14 cellular contexts compared by ENCODE assay signal in the genomic region with DNA sequence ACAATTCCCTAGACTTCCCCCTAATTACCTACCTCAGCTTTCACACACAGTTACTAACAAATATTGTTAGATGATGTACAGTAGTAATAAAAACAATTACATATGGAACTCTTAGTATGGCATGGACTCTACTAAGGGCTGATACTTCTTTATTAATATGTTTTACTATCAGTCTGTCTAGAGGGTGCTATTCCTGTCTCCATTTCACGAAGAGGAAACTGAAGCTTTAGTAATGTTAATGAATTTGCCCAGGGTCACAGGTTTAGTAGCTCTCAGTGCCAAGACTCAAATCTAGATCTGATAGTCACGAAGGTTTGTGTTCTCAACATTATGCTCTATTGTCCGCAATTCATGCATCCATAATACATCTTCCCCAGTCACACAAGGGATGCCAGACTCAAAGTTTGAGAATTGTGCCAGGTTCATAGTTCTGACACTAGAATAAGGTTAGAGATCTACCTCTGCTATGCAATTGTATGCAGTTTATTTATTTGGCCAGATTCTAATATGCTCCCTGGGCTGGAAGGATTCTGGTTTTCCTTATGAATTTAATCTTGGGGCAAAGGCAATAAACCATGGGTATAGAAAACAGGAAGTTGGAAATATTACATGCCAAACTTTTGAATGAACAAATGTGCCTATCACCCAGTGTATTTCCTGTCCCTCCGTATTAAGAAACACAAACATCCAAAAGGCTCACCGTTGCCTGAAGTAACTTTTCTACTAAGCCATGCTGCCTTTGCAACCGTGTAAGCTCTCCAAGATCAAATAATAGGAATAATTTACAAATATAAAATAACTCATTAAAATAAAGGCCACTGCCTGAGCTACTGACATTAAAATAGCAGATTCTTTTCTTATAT.
DNase-seq lines count a peak whose midpoint lies in the region; ATAC-seq and TF ChIP-seq lines count a peak whose summit lies in the region.
"Had no signal": no experiment of that assay in that cellular context is flagged by ENCODE, and none has a peak within 500 bp of the region (broad histone marks: within the 10 kb centered on the region; RNA-seq: fewer than 3 reads in every experiment).

No MANE protein-coding gene starts in this region.

- POLR2A ChIA-PET in CD4-positive, alpha-beta T cell (lab: Charles Lee) = interaction anchor here (0.9 to 4.6 kb wide), 9 partner anchors 9 to 49 kb away, joined by 3 to 25 read pairs (median 4); no protein-coding TSS in a partner anchor
- POLR2A ChIA-PET in WTC11 (lab: Charles Lee) = no interaction called here

- H3K9me3 Mint-ChIP-seq in CD4-positive, alpha-beta T cell = peaks cover 6% of the 10 kb centered on the region
- H3K9me3 Mint-ChIP-seq in HFFc6 (peaks cover 9% of the 10 kb centered on the region), WTC11 (peaks cover 7% of the 10 kb centered on the region)

- H3K27ac Mint-ChIP-seq in CD4-positive, alpha-beta T cell = peak overlapping the region; percentile 86
- H3K27ac Mint-ChIP-seq in HFFc6 (peak overlapping the region; percentile 6; the same call in 1 of the 2 replicates), WTC11 (no peak overlapping the region)
- H3K27ac Mint-ChIP-seq: B cell, H9, progenitor cell of endocrine pancreas had no signal

- H3K4me3 Mint-ChIP-seq in CD4-positive, alpha-beta T cell = peak overlapping the region; percentile 52
- no peak overlapping the region for H3K4me3 Mint-ChIP-seq in HFFc6
- no peak overlapping the region for H3K4me3 Mint-ChIP-seq in WTC11
- H3K4me3 Mint-ChIP-seq: B cell had no signal

- H3K27me3 Mint-ChIP-seq in CD4-positive, alpha-beta T cell = no peaks in the 10 kb centered on the region
- H3K27me3 Mint-ChIP-seq in HFFc6 (ENCODE audit: insufficient read depth) = peaks cover 3% of the 10 kb centered on the region; the same call in 1 of the 2 replicates
- H3K27me3 Mint-ChIP-seq in WTC11 (ENCODE audit: low read depth) = no peaks in the 10 kb centered on the region
- H3K27me3 Mint-ChIP-seq: B cell, progenitor cell of endocrine pancreas had no signal

- no peaks in the 10 kb centered on the region for H3K27me3 ChIP-seq in CD4-positive, alpha-beta T cell (ENCODE audit: control insufficient read depth, insufficient read depth, low read length)
- H3K27me3 ChIP-seq: gastroesophageal sphincter, tibial nerve had no signal

- peaks cover 86% of the 10 kb centered on the region for H3K4me1 Mint-ChIP-seq in CD4-positive, alpha-beta T cell (ENCODE audit: low read depth)
- H3K4me1 Mint-ChIP-seq in HFFc6 (ENCODE audit: low read depth) (peaks cover 79% of the 10 kb centered on the region), WTC11 (peaks cover 34% of the 10 kb centered on the region)
- H3K4me1 Mint-ChIP-seq: B cell had no signal

- H3K36me3 Mint-ChIP-seq in CD4-positive, alpha-beta T cell (ENCODE audit: low read depth) = peaks cover 50% of the 10 kb centered on the region
- H3K36me3 Mint-ChIP-seq in HFFc6 (ENCODE audit: low read depth) (peaks cover 25% of the 10 kb centered on the region), WTC11 (no peaks in the 10 kb centered on the region; the same call in 1 of the 2 replicates)

- intact Hi-C loops in CD4-positive, alpha-beta T cell (cut with DNase I, micrococcal nuclease) = loop anchor here in 1 of 2 experiments (2.0 kb wide), 1 partner anchor 39 kb away; no protein-coding TSS in a partner anchor

- no peak overlapping the region for H3K27ac ChIP-seq in CD4-positive, alpha-beta T cell (ENCODE audit: low read depth, low read length)
- H3K27ac ChIP-seq in epithelial cell of prostate = peak overlapping the region; percentile 10
- H3K27ac ChIP-seq: gastroesophageal sphincter, tibial nerve had no signal

- CTCF ChIA-PET in CD4-positive, alpha-beta T cell (lab: Charles Lee) = interaction anchor here (0.8 to 2.4 kb wide), 9 partner anchors 8 to 186 kb away, joined by 3 to 9 read pairs (median 3); no protein-coding TSS in a partner anchor
- CTCF ChIA-PET in WTC11 (lab: Charles Lee) = interaction anchor here (1.5 kb wide), 1 partner anchor 17 kb away, joined by 4 read pairs; no protein-coding TSS in a partner anchor

- DNase-seq in CD4-positive, alpha-beta T cell = no peak
- DNase-seq in HFFc6 (no peak), WTC11 (ENCODE audit: low spot score) (no peak), epithelial cell of prostate (ENCODE audit: low read depth, low spot score) (no peak), NCI-H2029 (lab: John Stamatoyannopoulos, UW) (no peak)
- DNase-seq: H9, NCI-H1930, NCI-H510A treated with DMSO at 0.1 percent for 48 hours had no signal

- ATAC-seq in CD4-positive, alpha-beta T cell (ENCODE audit: poor library complexity) = peak; percentile 41
- ATAC-seq in WTC11 = 0 out of 2 replicates have a peak, but pooled peaks have one; percentile 32
- no peak for ATAC-seq in HG02938 (IDR thresholded peaks at IDR 0.05; ENCODE audit: unreplicated experiment)
- ATAC-seq in GM18867 (IDR thresholded peaks at IDR 0.05; ENCODE audit: unreplicated experiment) = no peak
- ATAC-seq: gastroesophageal sphincter had no signal

- TF ChIP-seq CTCF in CD4-positive, alpha-beta T cell (IDR thresholded peaks at IDR 0.05) = no peak
- TF ChIP-seq CTCF in HFFc6 (IDR thresholded peaks at IDR 0.05) (no peak), WTC11 (IDR thresholded peaks at IDR 0.05) (no peak)

- H3K9me3 ChIP-seq in CD4-positive, alpha-beta T cell (ENCODE audit: control insufficient read depth, low read length) = no peaks in the 10 kb centered on the region
- H3K9me3 ChIP-seq: gastroesophageal sphincter had no signal

TF ChIP-seq in WTC11, 78 proteins besides CTCF, POLR2A, EP300 and RAD21 (continues in another document):
- TF ChIP-seq, protein P1, sequence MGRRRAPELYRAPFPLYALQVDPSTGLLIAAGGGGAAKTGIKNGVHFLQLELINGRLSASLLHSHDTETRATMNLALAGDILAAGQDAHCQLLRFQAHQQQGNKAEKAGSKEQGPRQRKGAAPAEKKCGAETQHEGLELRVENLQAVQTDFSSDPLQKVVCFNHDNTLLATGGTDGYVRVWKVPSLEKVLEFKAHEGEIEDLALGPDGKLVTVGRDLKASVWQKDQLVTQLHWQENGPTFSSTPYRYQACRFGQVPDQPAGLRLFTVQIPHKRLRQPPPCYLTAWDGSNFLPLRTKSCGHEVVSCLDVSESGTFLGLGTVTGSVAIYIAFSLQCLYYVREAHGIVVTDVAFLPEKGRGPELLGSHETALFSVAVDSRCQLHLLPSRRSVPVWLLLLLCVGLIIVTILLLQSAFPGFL (CRISPR knock-in tag; IDR thresholded peaks at IDR 0.05; ENCODE audit: borderline replicate concordance) = no peak
- TF ChIP-seq, protein P2, sequence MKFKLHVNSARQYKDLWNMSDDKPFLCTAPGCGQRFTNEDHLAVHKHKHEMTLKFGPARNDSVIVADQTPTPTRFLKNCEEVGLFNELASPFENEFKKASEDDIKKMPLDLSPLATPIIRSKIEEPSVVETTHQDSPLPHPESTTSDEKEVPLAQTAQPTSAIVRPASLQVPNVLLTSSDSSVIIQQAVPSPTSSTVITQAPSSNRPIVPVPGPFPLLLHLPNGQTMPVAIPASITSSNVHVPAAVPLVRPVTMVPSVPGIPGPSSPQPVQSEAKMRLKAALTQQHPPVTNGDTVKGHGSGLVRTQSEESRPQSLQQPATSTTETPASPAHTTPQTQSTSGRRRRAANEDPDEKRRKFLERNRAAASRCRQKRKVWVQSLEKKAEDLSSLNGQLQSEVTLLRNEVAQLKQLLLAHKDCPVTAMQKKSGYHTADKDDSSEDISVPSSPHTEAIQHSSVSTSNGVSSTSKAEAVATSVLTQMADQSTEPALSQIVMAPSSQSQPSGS (CRISPR knock-in tag; IDR thresholded peaks at IDR 0.05; ENCODE audit: borderline replicate concordance, low read depth) = no peak
- no peak for TF ChIP-seq FOXP1 (CRISPR knock-in tag; IDR thresholded peaks at IDR 0.05; ENCODE audit: borderline replicate concordance)
- no peak for TF ChIP-seq CBFB (CRISPR knock-in tag; IDR thresholded peaks at IDR 0.05; ENCODE audit: low read depth)
- no peak for TF ChIP-seq GTF2I (CRISPR knock-in tag; conservative IDR thresholded peaks at IDR 0.05)
- TF ChIP-seq ATF1 (CRISPR knock-in tag; IDR thresholded peaks at IDR 0.05) = no peak
- TF ChIP-seq TP53 (CRISPR knock-in tag; IDR thresholded peaks at IDR 0.05) = no peak
- TF ChIP-seq NR1H2 (CRISPR knock-in tag; IDR thresholded peaks at IDR 0.05) = no peak
- TF ChIP-seq GABPB1 (CRISPR knock-in tag; IDR thresholded peaks at IDR 0.05) = no peak
- no peak for TF ChIP-seq SMAD3 (CRISPR knock-in tag; IDR thresholded peaks at IDR 0.05; ENCODE audit: borderline replicate concordance)
- TF ChIP-seq, protein P3, sequence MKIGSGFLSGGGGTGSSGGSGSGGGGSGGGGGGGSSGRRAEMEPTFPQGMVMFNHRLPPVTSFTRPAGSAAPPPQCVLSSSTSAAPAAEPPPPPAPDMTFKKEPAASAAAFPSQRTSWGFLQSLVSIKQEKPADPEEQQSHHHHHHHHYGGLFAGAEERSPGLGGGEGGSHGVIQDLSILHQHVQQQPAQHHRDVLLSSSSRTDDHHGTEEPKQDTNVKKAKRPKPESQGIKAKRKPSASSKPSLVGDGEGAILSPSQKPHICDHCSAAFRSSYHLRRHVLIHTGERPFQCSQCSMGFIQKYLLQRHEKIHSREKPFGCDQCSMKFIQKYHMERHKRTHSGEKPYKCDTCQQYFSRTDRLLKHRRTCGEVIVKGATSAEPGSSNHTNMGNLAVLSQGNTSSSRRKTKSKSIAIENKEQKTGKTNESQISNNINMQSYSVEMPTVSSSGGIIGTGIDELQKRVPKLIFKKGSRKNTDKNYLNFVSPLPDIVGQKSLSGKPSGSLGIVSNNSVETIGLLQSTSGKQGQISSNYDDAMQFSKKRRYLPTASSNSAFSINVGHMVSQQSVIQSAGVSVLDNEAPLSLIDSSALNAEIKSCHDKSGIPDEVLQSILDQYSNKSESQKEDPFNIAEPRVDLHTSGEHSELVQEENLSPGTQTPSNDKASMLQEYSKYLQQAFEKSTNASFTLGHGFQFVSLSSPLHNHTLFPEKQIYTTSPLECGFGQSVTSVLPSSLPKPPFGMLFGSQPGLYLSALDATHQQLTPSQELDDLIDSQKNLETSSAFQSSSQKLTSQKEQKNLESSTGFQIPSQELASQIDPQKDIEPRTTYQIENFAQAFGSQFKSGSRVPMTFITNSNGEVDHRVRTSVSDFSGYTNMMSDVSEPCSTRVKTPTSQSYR (CRISPR knock-in tag; IDR thresholded peaks at IDR 0.05) = no peak

Comparison
In these comparisons a context has a peak if more than half of its experiments do, and no peak if none do; other contexts are left out.
1. ATAC-seq: peak in CD4-positive, alpha-beta T cell (single experiment) and WTC11 (single experiment); none in HG02938 (single experiment) and GM18867 (single experiment).